ENCODE assay signal across 1 cellular context in the genomic region with DNA sequence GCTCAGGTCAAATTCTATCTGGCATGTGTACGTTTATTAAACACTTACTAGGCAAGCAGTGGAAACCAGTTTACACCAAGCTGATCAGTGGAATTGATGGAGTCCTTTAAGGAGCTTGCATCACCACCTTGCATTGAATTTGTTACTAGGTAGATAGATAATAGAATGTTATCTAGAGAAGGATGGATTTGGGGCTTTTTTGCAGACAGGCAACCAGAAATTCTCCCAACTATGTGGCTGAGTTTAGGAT.
TF ChIP-seq lines count a peak whose summit lies in the region.

No MANE protein-coding gene starts in this region.

TF ChIP-seq in GM23338, 12 proteins besides CTCF, POLR2A, EP300 and RAD21 (continued from another document):
- no peak; the same call in 1 of the 2 replicates for TF ChIP-seq ZNF462 (CRISPR knock-in tag; IDR thresholded peaks at IDR 0.05)
- TF ChIP-seq JUNB (IDR thresholded peaks at IDR 0.05; ENCODE audit: unreplicated experiment): no peak
- no peak for TF ChIP-seq POLR2AphosphoS5 (IDR thresholded peaks at IDR 0.05; ENCODE audit: low read depth)
- no peak for TF ChIP-seq EZH2 (IDR thresholded peaks at IDR 0.05; ENCODE audit: low read depth, unreplicated experiment)
- no peak for TF ChIP-seq CREB1 (CRISPR knock-in tag; IDR thresholded peaks at IDR 0.05; ENCODE audit: low read depth)
- no peak for TF ChIP-seq STAT1 (IDR thresholded peaks at IDR 0.05; ENCODE audit: unreplicated experiment)
- TF ChIP-seq ZNF114 (CRISPR knock-in tag; IDR thresholded peaks at IDR 0.05): no peak
- TF ChIP-seq EZH2phosphoT487 (IDR thresholded peaks at IDR 0.05; ENCODE audit: unreplicated experiment): no peak
